29 cellular contexts compared by ENCODE assay signal in the genomic region with DNA sequence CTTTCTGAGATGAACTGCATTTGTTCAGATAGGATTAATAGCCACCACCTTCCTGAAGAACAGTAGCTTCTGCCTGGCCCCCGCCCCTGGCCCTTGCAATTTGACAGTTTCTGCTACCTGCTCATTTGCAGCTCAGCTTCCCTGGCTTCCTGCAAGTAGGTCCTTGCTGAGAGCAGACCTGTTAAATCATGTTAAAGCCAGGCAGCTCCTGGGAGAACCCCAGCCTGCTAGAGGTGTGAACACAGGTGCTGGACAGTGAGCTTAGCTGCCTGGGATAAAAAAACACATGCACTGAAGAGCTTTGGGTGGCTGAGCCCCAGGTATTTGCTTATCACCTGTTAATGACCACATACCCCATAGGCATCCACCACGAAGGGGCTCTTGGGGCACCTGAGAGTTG.
DNase-seq lines count a peak whose midpoint lies in the region; ATAC-seq and TF ChIP-seq lines count a peak whose summit lies in the region.
"Had no signal": no experiment of that assay in that cellular context is flagged by ENCODE, and none has a peak within 500 bp of the region (broad histone marks: within the 10 kb centered on the region; RNA-seq: fewer than 3 reads in every experiment).

No MANE protein-coding gene starts in this region.

- TF ChIP-seq POLR2A in body of pancreas (IDR thresholded peaks at IDR 0.05) = no peak

- no peak for TF ChIP-seq CTCF in body of pancreas (IDR thresholded peaks at IDR 0.05)

- DNase-seq in COLO668 (lab: John Stamatoyannopoulos, UW; ENCODE audit: unreplicated experiment) = peak; percentile 12
- DNase-seq in left kidney (ENCODE audit: low read depth, low spot score) = peak; percentile 67
- no peak for DNase-seq in NCI-H226
- DNase-seq in NCI-H748 treated with DMSO at 0.1 percent for 48 hours (lab: John Stamatoyannopoulos, UW) = no peak
- DNase-seq in body of pancreas = no peak
- DNase-seq in NCI-H1436 (lab: John Stamatoyannopoulos, UW) = no peak
- DNase-seq: activated CD4-positive, alpha-beta T cell treated with anti-CD3 and anti-CD28 coated beads for 36 hours; activated effector memory CD4-positive, alpha-beta T cell treated with anti-CD3 and anti-CD28 coated beads, Interleukin-2, amount 50 U/mL, for 16 hours; activated naive CD8-positive, alpha-beta T cell treated with anti-CD3 and anti-CD28 coated beads, Interleukin-2, amount 50 U/mL, for 24 hours; BE2C; brain microvascular endothelial cell; COR-L47; DMS79 treated with DMSO at 0.1 percent for 48 hours; effector CD8-positive, alpha-beta T cell; foreskin melanocyte; hippocampal formation; kidney glomerular epithelial cell; mesenchymal stem cell; NCI-H1436 treated with DMSO at 0.1 percent for 48 hours; NCI-H2171 treated with DMSO at 0.1 percent for 48 hours; NCI-H774; OCI-M1; SK-N-SH; T-helper 17 cell had no signal

- H3K27me3 ChIP-seq in HUES6 (ENCODE audit: control insufficient read depth, insufficient read depth, low read length) (no peaks in the 10 kb centered on the region), body of pancreas (no peaks in the 10 kb centered on the region)
- H3K27me3 ChIP-seq: brain microvascular endothelial cell had no signal

- no peak overlapping the region for H3K4me3 ChIP-seq in HUES6 (ENCODE audit: low read depth, low read length)
- H3K4me3 ChIP-seq in body of pancreas = no peak overlapping the region
- H3K4me3 ChIP-seq: K562, skin epidermis had no signal

- intact Hi-C loops in body of pancreas (cut with DNase I) = no loop called here

- H3K9me3 ChIP-seq in HUES6 (ENCODE audit: control insufficient read depth, insufficient read depth, low read depth, low read length) = no peaks in the 10 kb centered on the region; the same call in 1 of the 2 replicates
- H3K9me3 ChIP-seq in body of pancreas = no peaks in the 10 kb centered on the region
- H3K9me3 ChIP-seq: BE2C, SK-N-SH had no signal

- H3K36me3 ChIP-seq in HUES6 (ENCODE audit: control insufficient read depth, insufficient read depth, low read length) (no peaks in the 10 kb centered on the region), body of pancreas (replicated peaks in 1 of 2; ENCODE audit: insufficient read depth in 1 of 2, low read depth in 2 of 2) (no peaks in the 10 kb centered on the region)
- H3K36me3 ChIP-seq: BE2C, brain microvascular endothelial cell had no signal

- 72 to 75% methylated on average over 2 of the region's 2 CpGs for WGBS in body of pancreas, 2 donors

- ATAC-seq in esophagus mucosa (peak; percentile 23), body of pancreas (no peak)
- ATAC-seq: activated CD4-positive, alpha-beta T cell treated with anti-CD3 and anti-CD28 coated beads for 36 hours; activated naive CD8-positive, alpha-beta T cell treated with anti-CD3 and anti-CD28 coated beads, Interleukin-2, amount 50 U/mL, for 24 hours; HCT116; K562; T-helper 17 cell had no signal

- H3K4me1 ChIP-seq in HUES6 (ENCODE audit: control insufficient read depth, insufficient read depth, low read length) = peaks cover 84% of the 10 kb centered on the region
- peaks cover 5% of the 10 kb centered on the region for H3K4me1 ChIP-seq in body of pancreas
- H3K4me1 ChIP-seq: BE2C had no signal

- H3K9ac ChIP-seq in HUES6 (ENCODE audit: low read length) = peak overlapping the region; percentile 0
- H3K9ac ChIP-seq: SK-N-SH had no signal

- H3K27ac ChIP-seq in HUES6 (ENCODE audit: low read depth, low read length) (no peak overlapping the region), body of pancreas (no peak overlapping the region)
- H3K27ac ChIP-seq: brain microvascular endothelial cell, skin epidermis had no signal

Comparison
In these comparisons a context has a peak if more than half of its experiments do, and no peak if none do; other contexts are left out.
1. DNase-seq: peak in COLO668 (single experiment) and left kidney (single experiment); none in NCI-H226 (single experiment), NCI-H748 treated with DMSO at 0.1 percent for 48 hours (single experiment), body of pancreas (0 of 4) and NCI-H1436 (single experiment).